Comparison of ENCODE assay signal across 22 cellular contexts in the genomic region with DNA sequence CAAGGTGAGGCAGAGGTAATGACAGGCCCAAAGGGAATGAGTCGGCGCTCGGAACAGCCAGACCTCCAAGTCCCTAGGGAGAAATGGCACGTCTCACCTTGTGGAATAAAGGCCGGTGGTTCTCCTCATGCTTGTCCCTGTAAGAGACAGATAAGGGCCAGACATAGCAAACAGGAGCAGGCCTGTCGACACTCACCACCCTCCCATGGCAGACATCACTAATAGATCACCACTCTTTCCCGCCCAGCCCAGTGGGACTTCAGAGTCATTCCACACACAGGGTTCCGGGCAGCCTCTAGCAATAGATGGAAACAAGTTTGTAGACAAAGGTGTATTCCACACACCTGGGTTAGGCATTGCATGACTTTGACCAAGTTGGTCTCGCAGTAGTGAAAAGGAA. TPM values are rescaled to one million over a fixed set of nuclear protein-coding genes. Genes with fewer than 3 reads are reported as not detected.
DNase-seq lines count a peak whose midpoint lies in the region; ATAC-seq and TF ChIP-seq lines count a peak whose summit lies in the region.
"Had no signal": no experiment of that assay in that cellular context is flagged by ENCODE, and none has a peak within 500 bp of the region (broad histone marks: within the 10 kb centered on the region; RNA-seq: fewer than 3 reads in every experiment).

No MANE protein-coding gene starts in this region.

- H3K9me3 Mint-ChIP-seq in neural crest cell = no peaks in the 10 kb centered on the region
- H3K9me3 Mint-ChIP-seq: CD14-positive monocyte; CD4-positive, alpha-beta memory T cell; GM23338; HFFc6; IgD-negative memory B cell had no signal

- TF ChIP-seq CTCF in cardiac muscle cell (IDR thresholded peaks at IDR 0.05; ENCODE audit: low read depth, low read length) (no peak), RWPE1 (conservative IDR thresholded peaks at IDR 0.05; ENCODE audit: low read depth) (no peak), neural crest cell (conservative IDR thresholded peaks at IDR 0.05) (no peak)

- H3K27me3 Mint-ChIP-seq in neural crest cell (ENCODE audit: low read depth) = no peaks in the 10 kb centered on the region
- H3K27me3 Mint-ChIP-seq: CD4-positive, alpha-beta memory T cell; IgD-negative memory B cell had no signal

- CTCF ChIA-PET in RWPE1 (lab: Yijun Ruan, JAX) = no interaction called here

- no peak overlapping the region for H3K4me3 ChIP-seq in cardiac muscle cell
- H3K4me3 ChIP-seq: BLaER1, GM23338 had no signal

- DNase-seq in cardiac muscle cell (ENCODE audit: low read depth in 1 of 2, low spot score in 1 of 2) = peak in 1 of 2 donors; percentile 43
- DNase-seq in left ventricle myocardium superior = no peak
- no peak for DNase-seq in RWPE1 (ENCODE audit: low spot score)
- DNase-seq in neural crest cell (ENCODE audit: low read depth, low spot score) = no peak
- DNase-seq in NCI-H2029 (lab: John Stamatoyannopoulos, UW) = no peak
- DNase-seq in NCI-H128 (lab: John Stamatoyannopoulos, UW; ENCODE audit: unreplicated experiment) = no peak
- DNase-seq: 8988T; CD4-positive, alpha-beta memory T cell; DMS153; DMS79; GDM1; HCEC 1CT; HFFc6 had no signal

- no peaks in the 10 kb centered on the region for H3K9me3 ChIP-seq in cardiac muscle cell (ENCODE audit: low read depth)
- H3K9me3 ChIP-seq: BLaER1 had no signal

- no peaks in the 10 kb centered on the region for H3K27me3 ChIP-seq in cardiac muscle cell
- H3K27me3 ChIP-seq: BLaER1 had no signal

- H3K27ac Mint-ChIP-seq in neural crest cell (ENCODE audit: unreplicated experiment) = no peak overlapping the region
- H3K27ac Mint-ChIP-seq: CD4-positive, alpha-beta memory T cell; GM23338; HFFc6; IgD-negative memory B cell had no signal

- POLR2A ChIA-PET in RWPE1 (lab: Yijun Ruan, JAX; ENCODE audit: low non-redundant PET) = no interaction called here

- H3K27ac ChIP-seq in cardiac muscle cell (peak overlapping the region; percentile 39), RWPE1 (peak overlapping the region; percentile 15; the same call in 1 of the 2 replicates)
- H3K27ac ChIP-seq: BLaER1, HL-60 had no signal

- no peaks in the 10 kb centered on the region for H3K4me1 Mint-ChIP-seq in neural crest cell

- peaks cover 13% of the 10 kb centered on the region for H3K36me3 ChIP-seq in cardiac muscle cell

- peaks cover 9% of the 10 kb centered on the region for H3K36me3 Mint-ChIP-seq in neural crest cell (ENCODE audit: low read depth)

- peak overlapping the region; percentile 21 for H3K4me3 Mint-ChIP-seq in neural crest cell
- H3K4me3 Mint-ChIP-seq: CD14-positive monocyte; CD4-positive, alpha-beta memory T cell; GM23338; HFFc6 had no signal

- peaks cover 1% of the 10 kb centered on the region for H3K4me1 ChIP-seq in cardiac muscle cell (ENCODE audit: low read depth)

- no peak for ATAC-seq in left ventricle myocardium superior
- ATAC-seq: GM23338 had no signal

- intact Hi-C loops in left ventricle myocardium superior (cut with micrococcal nuclease) = no loop called here

RNA-seq across cellular contexts. Expression of gene DNPEP, which starts 6.3 kb away (rescaled TPM):
- total RNA-seq in cardiac muscle cell (67.2 and 70.4 TPM in 2 replicates), left ventricle myocardium superior (74.8 TPM), neural crest cell (36.9 and 39.5 TPM in 2 replicates)
- 104 and 117 TPM in 2 replicates for polyA plus RNA-seq in cardiac muscle cell

RNA-seq across cellular contexts. Expression of gene DES, which starts 36.7 kb away (rescaled TPM):
- total RNA-seq in cardiac muscle cell (37.2 and 47.0 TPM in 2 replicates), left ventricle myocardium superior (14,457 TPM), neural crest cell (0.28 TPM in 1 of 2 replicates, not detected in the other)
- 17.5 and 20.4 TPM in 2 replicates for polyA plus RNA-seq in cardiac muscle cell
- total RNA-seq: A673; CD4-positive, alpha-beta memory T cell; HT1080 had no signal
- polyA plus RNA-seq: CD4-positive, alpha-beta memory T cell; IgD-negative memory B cell had no signal

RNA-seq across cellular contexts. Expression of gene RESP18, which starts 48.9 kb away (rescaled TPM):
- not detected in 2 replicates for total RNA-seq in cardiac muscle cell
- polyA plus RNA-seq in cardiac muscle cell = not detected in 2 replicates
- not detected for total RNA-seq in left ventricle myocardium superior
- not detected in 2 replicates for total RNA-seq in neural crest cell
- total RNA-seq: A673; CD4-positive, alpha-beta memory T cell; Daoy; GM23338; HFFc6; HT1080 had no signal
- polyA plus RNA-seq: AG04450; CD14-positive monocyte; CD4-positive, alpha-beta memory T cell; GM23338; IgD-negative memory B cell had no signal

RNA-seq across cellular contexts. Expression of gene SPEG, which starts 53.2 kb away (rescaled TPM):
- total RNA-seq in cardiac muscle cell (275 and 292 TPM in 2 replicates), left ventricle myocardium superior (111 TPM), neural crest cell (13.4 and 17.5 TPM in 2 replicates)
- 185 and 188 TPM in 2 replicates for polyA plus RNA-seq in cardiac muscle cell
- polyA plus RNA-seq: CD14-positive monocyte, IgD-negative memory B cell had no signal

Comparison
In these comparisons a context has a peak if more than half of its experiments do, and no peak if none do; other contexts are left out.
1. RNA of gene DES, which starts 36.7 kb away (total RNA-seq): 14,457 TPM in left ventricle myocardium superior (single experiment); 37.2 to 47.0 TPM in cardiac muscle cell and 0.28 TPM in neural crest cell; every median in the first group is over 100 times any median in the second.